1 cellular context compared by ENCODE assay signal in genomic region chr2:127293758-127294562, GRCh38.
TF ChIP-seq lines count a peak whose summit lies in the region.

Gene ERCC3 (minus strand): TSS chr2:127294144. CDS start chr2:127294081, 63 bp downstream.

TF ChIP-seq in HepG2, 621 proteins besides CTCF, POLR2A, EP300 and RAD21 (continued from another document and continues in another):
- TF ChIP-seq ARID4A (CRISPR knock-in tag; IDR thresholded peaks at IDR 0.05; ENCODE audit: borderline replicate concordance) (peak; percentile 99), ZNF792 (CRISPR knock-in tag; IDR thresholded peaks at IDR 0.05) (peak; percentile 69), ATF4 (CRISPR knock-in tag; IDR thresholded peaks at IDR 0.05) (peak in 1 of 2 experiments; percentile 39; a peak in 1 of 4 replicates), ZSCAN12 (CRISPR knock-in tag; IDR thresholded peaks at IDR 0.05) (peak; percentile 51; the same call in 1 of the 2 replicates), SMAD3 (CRISPR knock-in tag; IDR thresholded peaks at IDR 0.05) (peak; percentile 78), REST (IDR thresholded peaks at IDR 0.05; ENCODE audit: borderline replicate concordance in 1 of 2, low read depth in 1 of 2, low read length in 2 of 2) (peak in 1 of 2 experiments; percentile 33; a peak in 1 of 4 replicates), ELK4 (CRISPR knock-in tag; IDR thresholded peaks at IDR 0.05; ENCODE audit: borderline replicate concordance) (peak; percentile 77; the same call in 1 of the 2 replicates), PRMT3 (CRISPR knock-in tag; IDR thresholded peaks at IDR 0.05; ENCODE audit: borderline replicate concordance, low read depth) (peak; percentile 82; the same call in 1 of the 2 replicates), IKZF1 (IDR thresholded peaks at IDR 0.05) (no peak), ZGPAT (CRISPR knock-in tag; IDR thresholded peaks at IDR 0.05) (peak; percentile 91), ZNF577 (CRISPR knock-in tag; IDR thresholded peaks at IDR 0.05; ENCODE audit: borderline replicate concordance, low read depth) (0 out of 2 replicates have a peak, but pooled peaks have one; percentile 79), ZNF557 (CRISPR knock-in tag; IDR thresholded peaks at IDR 0.05) (peak; percentile 67; the same call in 1 of the 2 replicates), STAG1 (CRISPR knock-in tag; IDR thresholded peaks at IDR 0.05) (peak; percentile 20), ZNF546 (CRISPR knock-in tag; conservative IDR thresholded peaks at IDR 0.05) (peak; percentile 96), ZNF691 (CRISPR knock-in tag; IDR thresholded peaks at IDR 0.05; ENCODE audit: borderline replicate concordance, low read depth) (peak; percentile 71; the same call in 1 of the 2 replicates), JUNB (CRISPR knock-in tag; IDR thresholded peaks at IDR 0.05; ENCODE audit: borderline replicate concordance) (no peak), KLF6 (CRISPR knock-in tag; IDR thresholded peaks at IDR 0.05) (peak; percentile 93), ZNF530 (CRISPR knock-in tag; IDR thresholded peaks at IDR 0.05; ENCODE audit: low read depth) (peak; percentile 91; the same call in 1 of the 2 replicates), MAX (IDR thresholded peaks at IDR 0.05) (peak; percentile 87), ATF6 (CRISPR knock-in tag; conservative IDR thresholded peaks at IDR 0.05) (0 out of 2 replicates have a peak, but pooled peaks have one; percentile 26), SPEN (CRISPR knock-in tag; IDR thresholded peaks at IDR 0.05; ENCODE audit: low read depth) (peak; percentile 98), HMGA1 (CRISPR knock-in tag; conservative IDR thresholded peaks at IDR 0.05) (no peak), ZNF232 (CRISPR knock-in tag; IDR thresholded peaks at IDR 0.05; ENCODE audit: borderline replicate concordance) (peak; percentile 87), AHR (CRISPR knock-in tag; IDR thresholded peaks at IDR 0.05) (peak; percentile 89; the same call in 1 of the 2 replicates), ZNF501 (CRISPR knock-in tag; IDR thresholded peaks at IDR 0.05) (peak; percentile 94), SAFB2 (CRISPR knock-in tag; IDR thresholded peaks at IDR 0.05; ENCODE audit: borderline replicate concordance, low read depth) (peak; percentile 99), NR2C2 (CRISPR knock-in tag; IDR thresholded peaks at IDR 0.05; ENCODE audit: borderline replicate concordance) (peak; percentile 88), ATAD3A (CRISPR knock-in tag; IDR thresholded peaks at IDR 0.05) (no peak), MXD3 (CRISPR knock-in tag; IDR thresholded peaks at IDR 0.05) (peak; percentile 95), CERS6 (CRISPR knock-in tag; IDR thresholded peaks at IDR 0.05) (no peak), ZNF687 (CRISPR knock-in tag; IDR thresholded peaks at IDR 0.05) (peak; percentile 98), ZNF580 (CRISPR knock-in tag; IDR thresholded peaks at IDR 0.05; ENCODE audit: borderline replicate concordance, low read depth) (peak; percentile 95; the same call in 1 of the 2 replicates), PHF8 (CRISPR knock-in tag; IDR thresholded peaks at IDR 0.05) (peak; percentile 99)
